In the genomic region with DNA sequence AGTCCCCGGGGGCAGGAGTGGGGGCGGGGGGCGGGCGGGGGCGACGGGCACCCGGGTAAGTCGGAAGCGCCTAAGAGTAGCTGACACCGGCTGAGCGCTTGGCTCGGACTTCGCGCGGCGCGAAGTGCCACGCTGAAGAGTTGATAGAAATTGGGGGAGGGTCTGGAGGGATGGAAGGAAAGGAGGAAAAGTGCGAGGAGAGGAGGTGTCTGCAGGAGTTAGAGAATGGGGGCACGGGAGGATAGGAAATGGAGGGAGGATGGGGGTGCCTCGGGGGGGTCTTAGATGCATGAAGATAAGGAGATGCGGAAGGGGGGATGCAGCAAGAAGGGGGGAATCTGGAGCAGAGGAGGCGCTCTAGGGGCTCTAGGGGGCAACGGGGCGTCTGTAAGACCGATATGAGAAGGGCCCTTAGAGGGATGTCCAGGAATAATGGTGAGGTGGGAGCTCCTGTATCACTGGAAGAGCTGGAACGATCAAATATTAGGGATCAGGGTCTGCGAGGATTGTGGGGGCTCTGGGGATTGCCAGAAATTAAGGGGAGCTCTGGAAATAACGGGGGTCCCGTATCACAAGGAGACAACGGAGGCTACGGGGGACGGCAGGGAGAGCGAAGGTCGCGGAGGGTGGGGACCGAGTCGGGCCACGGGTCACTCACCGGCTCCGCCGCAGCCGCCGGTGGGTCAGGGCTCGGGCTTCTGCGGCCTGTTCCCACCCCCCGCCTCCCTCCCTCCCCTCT, we compare ENCODE assay signal across 8 cellular contexts. TPM values are rescaled to one million over a fixed set of nuclear protein-coding genes. Genes with fewer than 3 reads are reported as not detected.
DNase-seq lines count a peak whose midpoint lies in the region; ATAC-seq and TF ChIP-seq lines count a peak whose summit lies in the region.

A gene with protein sequence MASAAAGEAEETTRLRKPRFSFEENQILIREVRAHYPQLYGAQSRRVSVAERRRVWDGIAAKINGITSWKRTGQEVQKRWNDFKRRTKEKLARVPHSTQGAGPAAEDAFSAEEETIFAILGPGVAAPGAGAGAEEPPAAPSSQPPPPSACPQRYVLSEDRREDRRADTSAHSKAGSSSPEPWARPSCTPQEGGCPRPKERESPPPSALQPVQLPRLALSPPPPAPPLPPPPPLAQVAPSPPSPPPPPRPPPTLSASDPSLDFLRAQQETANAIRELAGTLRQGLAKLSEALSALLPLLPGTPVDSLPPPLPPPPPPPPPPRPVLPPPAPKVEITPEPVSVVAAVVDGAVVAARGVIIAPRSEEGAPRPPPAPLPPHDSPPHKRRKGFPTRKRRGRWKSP (minus strand): TSS at position 702 of the 739 bp plus-strand sequence. CDS start 840 bp downstream, outside the sequence.

- H3K4me3 ChIP-seq in NB4 (ENCODE audit: low read depth, low read length) (peak within 1 kb of the TSS; percentile 93), brain microvascular endothelial cell (ENCODE audit: low read depth, low read length) (peak within 1 kb of the TSS; percentile 76), liver (ENCODE audit: low read depth in 1 of 3, low read length in 3 of 3) (peak within 1 kb of the TSS; percentile 52 to 76 (median 74)), thyroid gland (replicated peaks in 1 of 3) (peak within 1 kb of the TSS; percentile 47 to 61 (median 59))

- H3K9me3 ChIP-seq in liver (ENCODE audit: control insufficient read depth in 4 of 4, low read length in 3 of 4), result no peaks in the 10 kb centered on the region
- no peaks in the 10 kb centered on the region for H3K9me3 ChIP-seq in thyroid gland

- no peak for TF ChIP-seq RAD21 in liver (IDR thresholded peaks at IDR 0.05)

- intact Hi-C loops in thyroid gland (cut with DNase I), result no loop called here

- WGBS in liver, result 1% methylated on average over 47 of the region's 47 CpGs
- WGBS in thyroid gland, 2 donors, result 1% methylated on average over 39 to 43 of the region's 47 CpGs

- peak within 1 kb of the TSS; percentile 81 to 83 for H3K9ac ChIP-seq in liver (ENCODE audit: low read depth in 1 of 2, low read length in 2 of 2)

- DNase-seq in DMS53 (lab: John Stamatoyannopoulos, UW), result peak; percentile 56
- DNase-seq in NB4 (ENCODE audit: low read depth), result peak; percentile 76
- no peak for DNase-seq in brain microvascular endothelial cell
- DNase-seq in thyroid gland, result peak in 1 of 2 donors; percentile 21
- no peak for DNase-seq in NCI-H1930 (lab: John Stamatoyannopoulos, UW)

- TF ChIP-seq CTCF in NB4 (IDR thresholded peaks at IDR 0.05; ENCODE audit: low read depth, low read length) (no peak), brain microvascular endothelial cell (IDR thresholded peaks at IDR 0.05; ENCODE audit: low read depth, low read length, missing control alignments) (no peak), liver (IDR thresholded peaks at IDR 0.05; ENCODE audit: low read depth, low read length, missing input control) (no peak), thyroid gland (IDR thresholded peaks at IDR 0.05) (no peak)

- ATAC-seq in GM21576 (IDR thresholded peaks at IDR 0.05; ENCODE audit: unreplicated experiment), result no peak
- ATAC-seq in HG03280 (IDR thresholded peaks at IDR 0.05; ENCODE audit: unreplicated experiment), result no peak

- peaks cover 9 to 27% (median 15%) of the 10 kb centered on the region in 4 donors for H3K4me1 ChIP-seq in liver (ENCODE audit: control insufficient read depth in 4 of 4, insufficient read depth in 4 of 4, low read length in 3 of 4)
- peaks cover 14 to 23% of the 10 kb centered on the region in 2 donors for H3K4me1 ChIP-seq in thyroid gland

- H3K27me3 ChIP-seq in brain microvascular endothelial cell (replicated peaks) (no peaks in the 10 kb centered on the region), liver (ENCODE audit: control insufficient read depth in 4 of 4, insufficient read depth in 4 of 4, low read length in 3 of 4) (no peaks in the 10 kb centered on the region), thyroid gland (no peaks in the 10 kb centered on the region)

- peak; percentile 34 for TF ChIP-seq POLR2A in NB4 (IDR thresholded peaks at IDR 0.05; ENCODE audit: extremely low read depth, insufficient read length)
- TF ChIP-seq POLR2A in thyroid gland (IDR thresholded peaks at IDR 0.05), result no peak

- in situ Hi-C loops in brain microvascular endothelial cell (cut with HindIII; ENCODE audit: low pct_ligation_motif_present, low sequenced_read_pairs), result no loop called here

- H3K27ac ChIP-seq in brain microvascular endothelial cell, result no peak within 1 kb of the TSS
- peak within 1 kb of the TSS; percentile 9 to 30 for H3K27ac ChIP-seq in liver (ENCODE audit: low read depth in 1 of 2, low read length in 2 of 2)
- H3K27ac ChIP-seq in thyroid gland, result peak within 1 kb of the TSS; percentile 49 to 75 (median 67)

- H3K36me3 ChIP-seq in brain microvascular endothelial cell (replicated peaks), result peaks cover 14% of the 10 kb centered on the region
- peaks cover 2 to 5% (median 3%) of the 10 kb centered on the region in 4 donors for H3K36me3 ChIP-seq in liver (ENCODE audit: control insufficient read depth in 4 of 4, insufficient read depth in 3 of 4, low read depth in 1 of 4, low read length in 3 of 4)
- peaks cover 0 to 21% of the 10 kb centered on the region in 2 donors for H3K36me3 ChIP-seq in thyroid gland

TF ChIP-seq in liver, 16 proteins besides CTCF, POLR2A, EP300 and RAD21:
- TF ChIP-seq, protein P1, sequence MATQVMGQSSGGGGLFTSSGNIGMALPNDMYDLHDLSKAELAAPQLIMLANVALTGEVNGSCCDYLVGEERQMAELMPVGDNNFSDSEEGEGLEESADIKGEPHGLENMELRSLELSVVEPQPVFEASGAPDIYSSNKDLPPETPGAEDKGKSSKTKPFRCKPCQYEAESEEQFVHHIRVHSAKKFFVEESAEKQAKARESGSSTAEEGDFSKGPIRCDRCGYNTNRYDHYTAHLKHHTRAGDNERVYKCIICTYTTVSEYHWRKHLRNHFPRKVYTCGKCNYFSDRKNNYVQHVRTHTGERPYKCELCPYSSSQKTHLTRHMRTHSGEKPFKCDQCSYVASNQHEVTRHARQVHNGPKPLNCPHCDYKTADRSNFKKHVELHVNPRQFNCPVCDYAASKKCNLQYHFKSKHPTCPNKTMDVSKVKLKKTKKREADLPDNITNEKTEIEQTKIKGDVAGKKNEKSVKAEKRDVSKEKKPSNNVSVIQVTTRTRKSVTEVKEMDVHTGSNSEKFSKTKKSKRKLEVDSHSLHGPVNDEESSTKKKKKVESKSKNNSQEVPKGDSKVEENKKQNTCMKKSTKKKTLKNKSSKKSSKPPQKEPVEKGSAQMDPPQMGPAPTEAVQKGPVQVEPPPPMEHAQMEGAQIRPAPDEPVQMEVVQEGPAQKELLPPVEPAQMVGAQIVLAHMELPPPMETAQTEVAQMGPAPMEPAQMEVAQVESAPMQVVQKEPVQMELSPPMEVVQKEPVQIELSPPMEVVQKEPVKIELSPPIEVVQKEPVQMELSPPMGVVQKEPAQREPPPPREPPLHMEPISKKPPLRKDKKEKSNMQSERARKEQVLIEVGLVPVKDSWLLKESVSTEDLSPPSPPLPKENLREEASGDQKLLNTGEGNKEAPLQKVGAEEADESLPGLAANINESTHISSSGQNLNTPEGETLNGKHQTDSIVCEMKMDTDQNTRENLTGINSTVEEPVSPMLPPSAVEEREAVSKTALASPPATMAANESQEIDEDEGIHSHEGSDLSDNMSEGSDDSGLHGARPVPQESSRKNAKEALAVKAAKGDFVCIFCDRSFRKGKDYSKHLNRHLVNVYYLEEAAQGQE (IDR thresholded peaks at IDR 0.05), result no peak
- TF ChIP-seq HNF4G (IDR thresholded peaks at IDR 0.05) (no peak), TAF1 (conservative IDR thresholded peaks at IDR 0.05) (no peak), JUND (IDR thresholded peaks at IDR 0.05) (no peak), HNF4A (conservative IDR thresholded peaks at IDR 0.05) (no peak), RXRA (IDR thresholded peaks at IDR 0.05) (no peak), YY1 (IDR thresholded peaks at IDR 0.05) (no peak), FOXA1 (IDR thresholded peaks at IDR 0.05) (no peak), EGR1 (IDR thresholded peaks at IDR 0.05; ENCODE audit: low read depth in 2 of 2) (no peak), GABPA (IDR thresholded peaks at IDR 0.05 in 1 of 2, conservative IDR thresholded peaks at IDR 0.05 in 1 of 2) (no peak), NR2F2 (IDR thresholded peaks at IDR 0.05) (no peak), MAX (IDR thresholded peaks at IDR 0.05) (no peak), SP1 (IDR thresholded peaks at IDR 0.05) (no peak), FOXA2 (IDR thresholded peaks at IDR 0.05) (no peak)
- TF ChIP-seq, protein P2, sequence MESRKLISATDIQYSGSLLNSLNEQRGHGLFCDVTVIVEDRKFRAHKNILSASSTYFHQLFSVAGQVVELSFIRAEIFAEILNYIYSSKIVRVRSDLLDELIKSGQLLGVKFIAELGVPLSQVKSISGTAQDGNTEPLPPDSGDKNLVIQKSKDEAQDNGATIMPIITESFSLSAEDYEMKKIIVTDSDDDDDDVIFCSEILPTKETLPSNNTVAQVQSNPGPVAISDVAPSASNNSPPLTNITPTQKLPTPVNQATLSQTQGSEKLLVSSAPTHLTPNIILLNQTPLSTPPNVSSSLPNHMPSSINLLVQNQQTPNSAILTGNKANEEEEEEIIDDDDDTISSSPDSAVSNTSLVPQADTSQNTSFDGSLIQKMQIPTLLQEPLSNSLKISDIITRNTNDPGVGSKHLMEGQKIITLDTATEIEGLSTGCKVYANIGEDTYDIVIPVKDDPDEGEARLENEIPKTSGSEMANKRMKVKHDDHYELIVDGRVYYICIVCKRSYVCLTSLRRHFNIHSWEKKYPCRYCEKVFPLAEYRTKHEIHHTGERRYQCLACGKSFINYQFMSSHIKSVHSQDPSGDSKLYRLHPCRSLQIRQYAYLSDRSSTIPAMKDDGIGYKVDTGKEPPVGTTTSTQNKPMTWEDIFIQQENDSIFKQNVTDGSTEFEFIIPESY (IDR thresholded peaks at IDR 0.05), result no peak
- TF ChIP-seq, protein P3, sequence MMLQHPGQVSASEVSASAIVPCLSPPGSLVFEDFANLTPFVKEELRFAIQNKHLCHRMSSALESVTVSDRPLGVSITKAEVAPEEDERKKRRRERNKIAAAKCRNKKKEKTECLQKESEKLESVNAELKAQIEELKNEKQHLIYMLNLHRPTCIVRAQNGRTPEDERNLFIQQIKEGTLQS (IDR thresholded peaks at IDR 0.05), result no peak

RNA-seq across cellular contexts. Expression of the gene that starts here (rescaled TPM):
- total RNA-seq in liver (1 to 10 TPM in 1 of 2 donors, under 1 TPM in 1; 0.70 to 1.8 TPM), thyroid gland (1 to 10 TPM; 1.8 to 4.3 (median 3.0) TPM)
- 1 to 10 TPM in 1 of 2 donors, under 1 TPM in 1; 0.90 to 3.0 TPM for polyA plus RNA-seq in liver

Comparison
In these comparisons a context has a peak if more than half of its experiments do, and no peak if none do; other contexts are left out.
1. DNase-seq: peak in DMS53 (single experiment) and NB4 (single experiment); none in brain microvascular endothelial cell (single experiment) and NCI-H1930 (0 of 2).
2. Peak in every context shown above with its lines, with median percentiles within 50 percentile points of each other: H3K4me3 ChIP-seq.